ENCODE assay signal across 21 cellular contexts in genomic region chr12:92988622-92989130, GRCh38. TPM values are rescaled to one million over a fixed set of nuclear protein-coding genes. Genes with fewer than 3 reads are reported as not detected.
A peak's percentile ranks its signal among the peaks of the same experiment; 100 is the strongest.
DNase-seq lines count a peak whose midpoint lies in the region; ATAC-seq, FAIRE-seq and TF ChIP-seq lines count a peak whose summit lies in the region.
"Had no signal": no experiment of that assay in that cellular context is flagged by ENCODE, and none has a peak within 500 bp of the region (broad histone marks: within the 10 kb centered on the region; RNA-seq: fewer than 3 reads in every experiment).

No MANE protein-coding gene starts in this region.

- H3K18ac ChIP-seq in mesendoderm (ENCODE audit: low read length): no peak overlapping the region

- 17% methylated on average over 1 of the region's 1 CpG for WGBS in right lobe of liver (ENCODE audit: insufficient coverage, low coverage, low lambda C conversion rate, missing lambda C conversion rate)
- no CpG with 5 or more reads among the region's 1 CpG for whole genome bisulfite sequencing in mesendoderm (ENCODE audit: extremely low coverage, insufficient coverage, low lambda C conversion rate)

- no peak for TF ChIP-seq CTCF in VCaP (conservative IDR thresholded peaks at IDR 0.05)
- TF ChIP-seq CTCF in right lobe of liver (IDR thresholded peaks at IDR 0.05): no peak

- H2BK5ac ChIP-seq in mesendoderm (ENCODE audit: low read length): no peak overlapping the region

- no peak for DNase-seq in GM12891 (ENCODE audit: insufficient read length, low spot score)
- no peak for DNase-seq in right lobe of liver
- no peak for DNase-seq in mesendoderm
- DNase-seq in T-helper 1 cell: no peak
- DNase-seq: activated effector memory CD4-positive, alpha-beta T cell treated with Interleukin-2 at 50 U/mL for 16 hours; Calu3; endodermal cell; islet precursor cell; mesenchymal stem cell; natural killer cell; NCI-H146; posterior cingulate gyrus; stimulated activated CD4-positive, alpha-beta T cell treated with anti-CD3 and anti-CD28 coated beads, Interleukin-4, amount 100 ng/mL, for 24 hours had no signal

- H3K4me2 ChIP-seq in BLaER1 treated with 17β-estradiol and CSF1 and Interleukin-3, amounts not matched to agents 10 nM and 100 nM: peak overlapping the region; percentile 56 to 90 (median 77)
- no peak overlapping the region for H3K4me2 ChIP-seq in mesendoderm (ENCODE audit: low read length)

- intact Hi-C loops in right lobe of liver (cut with DNase I): loop anchor here in 1 of 2 donors (5.0 kb wide), 1 partner anchor 409 kb away; no protein-coding TSS in a partner anchor

- no peak overlapping the region for H2BK120ac ChIP-seq in mesendoderm (ENCODE audit: low read depth, low read length)

- no peak overlapping the region for H2BK15ac ChIP-seq in mesendoderm (replicated peaks; ENCODE audit: low read depth)

- no peaks in the 10 kb centered on the region for H4K20me1 ChIP-seq in BLaER1 treated with 17β-estradiol and CSF1 and Interleukin-3, amounts not matched to agents 10 nM and 100 nM

- H3K36me3 ChIP-seq in BLaER1 treated with 17β-estradiol and CSF1 and Interleukin-3, amounts not matched to agents 10 nM and 100 nM: no peaks in the 10 kb centered on the region
- H3K36me3 ChIP-seq in right lobe of liver (no peaks in the 10 kb centered on the region), mesendoderm (ENCODE audit: control insufficient read depth, insufficient read depth, low read length) (no peaks in the 10 kb centered on the region)
- H3K36me3 ChIP-seq: suprapubic skin had no signal

- no peak overlapping the region for H3K23ac ChIP-seq in mesendoderm (ENCODE audit: low read length)

- ATAC-seq in right lobe of liver (peak; percentile 41 to 78 (median 62)), GM19467 (IDR thresholded peaks at IDR 0.05; ENCODE audit: unreplicated experiment) (no peak), HG03045 (IDR thresholded peaks at IDR 0.05; ENCODE audit: unreplicated experiment) (no peak)

- TF ChIP-seq POLR2A in GM12891 (IDR thresholded peaks at IDR 0.05; ENCODE audit: low read depth, low read length) (no peak), right lobe of liver (IDR thresholded peaks at IDR 0.05) (no peak)

- H3K56ac ChIP-seq in mesendoderm (ENCODE audit: low read length): no peak overlapping the region

- peak; percentile 43 for FAIRE-seq in GM12891 (lab: Jason Lieb, UNC)
- FAIRE-seq: G401.6, HTR-8/SVneo had no signal

- H3K9ac ChIP-seq in BLaER1 treated with 17β-estradiol and CSF1 and Interleukin-3, amounts not matched to agents 10 nM and 100 nM: peak overlapping the region in 4 of 11 experiments; percentile 23 to 79 (median 76); a peak in 4 of 22 replicates
- no peak overlapping the region for H3K9ac ChIP-seq in mesendoderm (ENCODE audit: low read length)

- no peak overlapping the region for H4K5ac ChIP-seq in mesendoderm (ENCODE audit: low read length)

- H3K9me3 ChIP-seq in BLaER1 treated with 17β-estradiol and CSF1 and Interleukin-3, amounts not matched to agents 10 nM and 100 nM (replicated peaks in 1 of 11): peaks cover under 1 to 11% (median 4%) of the 10 kb centered on the region in 11 experiments; a peak in 13 of 22 replicates
- no peaks in the 10 kb centered on the region for H3K9me3 ChIP-seq in right lobe of liver
- H3K9me3 ChIP-seq: suprapubic skin had no signal

- H3K4ac ChIP-seq in mesendoderm (ENCODE audit: low read depth, low read length): no peak overlapping the region

- H3K27me3 ChIP-seq in BLaER1 treated with 17β-estradiol and CSF1 and Interleukin-3, amounts not matched to agents 10 nM and 100 nM: no peaks in the 10 kb centered on the region
- no peaks in the 10 kb centered on the region for H3K27me3 ChIP-seq in right lobe of liver
- H3K27me3 ChIP-seq in mesendoderm (ENCODE audit: insufficient read depth, low read length, poor library complexity): no peaks in the 10 kb centered on the region
- H3K27me3 ChIP-seq: suprapubic skin had no signal

- no peak overlapping the region for H2AK5ac ChIP-seq in mesendoderm (ENCODE audit: low read length)

- peaks cover 13 to 29% (median 19%) of the 10 kb centered on the region in 10 experiments for H3K4me1 ChIP-seq in BLaER1 treated with 17β-estradiol and CSF1 and Interleukin-3, amounts not matched to agents 10 nM and 100 nM
- H3K4me1 ChIP-seq in right lobe of liver (peaks cover 0 to 21% (median 10%) of the 10 kb centered on the region in 4 donors), mesendoderm (ENCODE audit: control insufficient read depth, low read depth, low read length) (peaks cover 3% of the 10 kb centered on the region)

- no peaks in the 10 kb centered on the region for H3K79me2 ChIP-seq in mesendoderm (ENCODE audit: control insufficient read depth, insufficient read depth, low read length)

- H3K4me3 ChIP-seq in BLaER1 treated with 17β-estradiol and CSF1 and Interleukin-3, amounts not matched to agents 10 nM and 100 nM: no peak overlapping the region
- H3K4me3 ChIP-seq in right lobe of liver (no peak overlapping the region), mesendoderm (ENCODE audit: low read length) (no peak overlapping the region)
- H3K4me3 ChIP-seq: smooth muscle cell, suprapubic skin had no signal

- peak overlapping the region; percentile 44 to 86 (median 73); a peak in 19 of 22 replicates for H3K27ac ChIP-seq in BLaER1 treated with 17β-estradiol and CSF1 and Interleukin-3, amounts not matched to agents 10 nM and 100 nM
- H3K27ac ChIP-seq in VCaP: peak overlapping the region; percentile 77
- no peak overlapping the region for H3K27ac ChIP-seq in right lobe of liver
- H3K27ac ChIP-seq in mesendoderm (ENCODE audit: low read depth, low read length): no peak overlapping the region
- H3K27ac ChIP-seq: suprapubic skin had no signal

- H3K79me1 ChIP-seq in mesendoderm (ENCODE audit: low read length): no peaks in the 10 kb centered on the region

- no peak overlapping the region for H4K8ac ChIP-seq in mesendoderm (ENCODE audit: low read depth, low read length)

TF ChIP-seq in GM12891, 5 proteins besides CTCF, POLR2A, EP300 and RAD21:
- TF ChIP-seq POLR2AphosphoS5 (IDR thresholded peaks at IDR 0.05; ENCODE audit: low read depth, low read length) (no peak), SPI1 (IDR thresholded peaks at IDR 0.05; ENCODE audit: low read depth, low read length) (no peak), POU2F2 (IDR thresholded peaks at IDR 0.05; ENCODE audit: low read depth, low read length) (no peak), PAX5 (IDR thresholded peaks at IDR 0.05; ENCODE audit: insufficient read depth, low read length, severe bottlenecking) (no peak), TAF1 (IDR thresholded peaks at IDR 0.05; ENCODE audit: low read depth, low read length) (no peak)

RNA-seq across cellular contexts. Expression of gene EEA1, which starts 59.6 kb away (rescaled TPM):
- 2.9 TPM for polyA plus RNA-seq in GM12891 (2012; ENCODE audit: low read depth, missing spikeins)
- total RNA-seq in right lobe of liver: 10 to 100 TPM in 5 of 6 experiments, 1 to 10 TPM in 1; 8.9 to 20.3 (median 16.3) TPM
- polyA plus RNA-seq in mesendoderm (2013, experiment 1 of 2): 10.4 TPM
- polyA plus RNA-seq in mesendoderm (2013, experiment 2 of 2): 9.8 TPM

Comparison
In these comparisons a context has a peak if more than half of its experiments do, and no peak if none do; other contexts are left out.
1. H3K27ac ChIP-seq: peak in BLaER1 treated with 17β-estradiol and CSF1 and Interleukin-3, amounts not matched to agents 10 nM and 100 nM (11 of 11) and VCaP (single experiment); none in right lobe of liver (0 of 3) and mesendoderm (single experiment).
2. ATAC-seq: peak in right lobe of liver (4 of 4); none in GM19467 (single experiment) and HG03045 (single experiment).